Comparison of ENCODE assay signal across 1 cellular context in the genomic region with DNA sequence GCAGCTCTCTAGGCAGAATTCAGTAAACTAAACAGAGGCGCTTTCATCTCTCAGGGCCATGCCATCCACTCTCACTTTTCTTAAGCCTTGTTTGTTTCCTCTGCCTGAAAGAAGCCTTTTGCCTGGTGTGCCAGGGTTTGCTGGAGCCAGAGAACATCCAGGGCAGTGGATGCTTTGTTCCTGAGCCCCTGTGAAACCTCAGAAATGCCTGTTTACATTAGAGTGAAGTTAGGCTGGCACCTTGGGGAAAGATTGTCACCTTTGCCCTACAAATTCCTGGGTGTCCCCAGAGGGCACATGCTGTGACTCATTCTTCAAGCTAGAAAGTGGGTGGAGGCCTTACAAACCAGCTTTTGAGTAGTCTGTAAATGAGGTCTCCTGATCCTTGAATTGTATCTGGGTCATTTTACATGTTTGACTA.
TF ChIP-seq lines count a peak whose summit lies in the region.

No MANE protein-coding gene starts in this region.

TF ChIP-seq in HEK293, 187 proteins besides CTCF, POLR2A, EP300 and RAD21 (continued from another document):
- no peak for TF ChIP-seq ZNF544 (tag by site-specific recombination; IDR thresholded peaks at IDR 0.05)
- no peak for TF ChIP-seq ZNF146 (tag by site-specific recombination; IDR thresholded peaks at IDR 0.05)
- TF ChIP-seq SP7 (tag by site-specific recombination; IDR thresholded peaks at IDR 0.05): peak; percentile 35; the same call in 1 of the 2 replicates
- no peak for TF ChIP-seq ZNF18 (tag by site-specific recombination; IDR thresholded peaks at IDR 0.05)
- TF ChIP-seq ZFP3 (tag by site-specific recombination; IDR thresholded peaks at IDR 0.05; ENCODE audit: low read depth): no peak
- TF ChIP-seq ZNF302 (tag by site-specific recombination; IDR thresholded peaks at IDR 0.05; ENCODE audit: low read depth): no peak
- no peak for TF ChIP-seq ZNF248 (tag by site-specific recombination; IDR thresholded peaks at IDR 0.05)
- no peak for TF ChIP-seq ZNF670 (tag by site-specific recombination; IDR thresholded peaks at IDR 0.05; ENCODE audit: low read depth)
- TF ChIP-seq EGR2 (tag by site-specific recombination; IDR thresholded peaks at IDR 0.05; ENCODE audit: low read depth): 0 out of 2 replicates have a peak, but pooled peaks have one; percentile 8
- TF ChIP-seq, protein P1, sequence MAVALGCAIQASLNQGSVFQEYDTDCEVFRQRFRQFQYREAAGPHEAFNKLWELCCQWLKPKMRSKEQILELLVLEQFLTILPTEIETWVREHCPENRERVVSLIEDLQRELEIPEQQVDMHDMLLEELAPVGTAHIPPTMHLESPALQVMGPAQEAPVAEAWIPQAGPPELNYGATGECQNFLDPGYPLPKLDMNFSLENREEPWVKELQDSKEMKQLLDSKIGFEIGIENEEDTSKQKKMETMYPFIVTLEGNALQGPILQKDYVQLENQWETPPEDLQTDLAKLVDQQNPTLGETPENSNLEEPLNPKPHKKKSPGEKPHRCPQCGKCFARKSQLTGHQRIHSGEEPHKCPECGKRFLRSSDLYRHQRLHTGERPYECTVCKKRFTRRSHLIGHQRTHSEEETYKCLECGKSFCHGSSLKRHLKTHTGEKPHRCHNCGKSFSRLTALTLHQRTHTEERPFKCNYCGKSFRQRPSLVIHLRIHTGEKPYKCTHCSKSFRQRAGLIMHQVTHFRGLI (tag by site-specific recombination; IDR thresholded peaks at IDR 0.05): no peak
- TF ChIP-seq ZFP41 (tag by site-specific recombination; IDR thresholded peaks at IDR 0.05; ENCODE audit: borderline replicate concordance): no peak
- TF ChIP-seq RBAK (tag by site-specific recombination; IDR thresholded peaks at IDR 0.05): no peak
- TF ChIP-seq ZNF704 (tag by site-specific recombination; IDR thresholded peaks at IDR 0.05): no peak
- no peak for TF ChIP-seq ZBTB6 (tag by site-specific recombination; IDR thresholded peaks at IDR 0.05)
- TF ChIP-seq PRDM1 (tag by site-specific recombination; IDR thresholded peaks at IDR 0.05): 0 out of 2 replicates have a peak, but pooled peaks have one; percentile 39
- TF ChIP-seq, protein P2, sequence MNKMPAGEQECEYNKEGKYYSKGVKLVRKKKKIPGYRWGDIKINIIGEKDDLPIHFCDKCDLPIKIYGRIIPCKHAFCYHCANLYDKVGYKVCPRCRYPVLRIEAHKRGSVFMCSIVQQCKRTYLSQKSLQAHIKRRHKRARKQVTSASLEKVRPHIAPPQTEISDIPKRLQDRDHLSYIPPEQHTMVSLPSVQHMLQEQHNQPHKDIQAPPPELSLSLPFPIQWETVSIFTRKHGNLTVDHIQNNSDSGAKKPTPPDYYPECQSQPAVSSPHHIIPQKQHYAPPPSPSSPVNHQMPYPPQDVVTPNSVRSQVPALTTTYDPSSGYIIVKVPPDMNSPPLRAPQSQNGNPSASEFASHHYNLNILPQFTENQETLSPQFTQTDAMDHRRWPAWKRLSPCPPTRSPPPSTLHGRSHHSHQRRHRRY (tag by site-specific recombination; IDR thresholded peaks at IDR 0.05): no peak
- 0 out of 2 replicates have a peak, but pooled peaks have one; percentile 19 for TF ChIP-seq ZEB2 (tag by site-specific recombination; IDR thresholded peaks at IDR 0.05)
- TF ChIP-seq GLIS2 (tag by site-specific recombination; IDR thresholded peaks at IDR 0.05): no peak
- TF ChIP-seq ZNF426 (tag by site-specific recombination; IDR thresholded peaks at IDR 0.05): no peak
- no peak for TF ChIP-seq ZNF433 (tag by site-specific recombination; IDR thresholded peaks at IDR 0.05; ENCODE audit: low read depth)
- TF ChIP-seq ZIC2 (tag by site-specific recombination; IDR thresholded peaks at IDR 0.05): no peak
- no peak for TF ChIP-seq ZNF404 (tag by site-specific recombination; IDR thresholded peaks at IDR 0.05)
- no peak for TF ChIP-seq ZNF416 (tag by site-specific recombination; IDR thresholded peaks at IDR 0.05)
- TF ChIP-seq KLF17 (tag by site-specific recombination; IDR thresholded peaks at IDR 0.05): no peak
- TF ChIP-seq, protein P3, sequence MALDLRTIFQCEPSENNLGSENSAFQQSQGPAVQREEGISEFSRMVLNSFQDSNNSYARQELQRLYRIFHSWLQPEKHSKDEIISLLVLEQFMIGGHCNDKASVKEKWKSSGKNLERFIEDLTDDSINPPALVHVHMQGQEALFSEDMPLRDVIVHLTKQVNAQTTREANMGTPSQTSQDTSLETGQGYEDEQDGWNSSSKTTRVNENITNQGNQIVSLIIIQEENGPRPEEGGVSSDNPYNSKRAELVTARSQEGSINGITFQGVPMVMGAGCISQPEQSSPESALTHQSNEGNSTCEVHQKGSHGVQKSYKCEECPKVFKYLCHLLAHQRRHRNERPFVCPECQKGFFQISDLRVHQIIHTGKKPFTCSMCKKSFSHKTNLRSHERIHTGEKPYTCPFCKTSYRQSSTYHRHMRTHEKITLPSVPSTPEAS (tag by site-specific recombination; IDR thresholded peaks at IDR 0.05): no peak
